In the genomic region with DNA sequence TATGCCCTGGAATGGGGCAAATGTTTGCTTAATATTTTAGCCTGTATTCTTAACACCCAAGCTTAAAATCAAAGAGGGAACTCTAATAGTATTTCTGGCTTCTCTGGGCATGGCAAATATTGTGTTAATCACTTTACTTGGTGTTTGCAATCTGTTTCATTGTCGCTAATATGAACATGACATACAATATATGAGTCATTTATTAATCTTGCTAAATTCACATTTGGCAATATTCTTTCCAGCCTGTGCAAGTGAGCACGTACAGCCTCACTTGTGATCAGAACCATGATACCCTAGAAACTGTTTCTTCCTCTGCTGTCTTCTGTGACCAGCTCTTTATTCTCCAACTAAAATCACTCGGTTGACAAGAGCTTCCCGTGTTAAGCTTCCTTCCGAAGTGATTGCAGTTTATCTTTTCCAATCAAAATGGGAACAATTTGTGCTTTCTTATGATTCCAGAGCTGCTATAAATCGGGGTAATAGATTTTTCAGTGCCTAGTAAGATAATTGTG, we compare ENCODE assay signal across 24 cellular contexts.
A peak's percentile ranks its signal among the peaks of the same experiment; 100 is the strongest.
DNase-seq lines count a peak whose midpoint lies in the region; ATAC-seq and TF ChIP-seq lines count a peak whose summit lies in the region.
"Had no signal": no experiment of that assay in that cellular context is flagged by ENCODE, and none has a peak within 500 bp of the region (broad histone marks: within the 10 kb centered on the region; RNA-seq: fewer than 3 reads in every experiment).

No MANE protein-coding gene starts in this region.

- H3K36me3 ChIP-seq in breast epithelium (no peaks in the 10 kb centered on the region), neuronal stem cell (replicated peaks in 1 of 2; ENCODE audit: control insufficient read depth in 2 of 2, insufficient read depth in 2 of 2, low read length in 2 of 2) (no peaks in the 10 kb centered on the region)
- H3K36me3 ChIP-seq: SJSA1 had no signal

- TF ChIP-seq CTCF in MCF 10A (IDR thresholded peaks at IDR 0.05; ENCODE audit: unreplicated experiment) = no peak
- TF ChIP-seq CTCF in breast epithelium (IDR thresholded peaks at IDR 0.05) = no peak
- TF ChIP-seq CTCF in brain (conservative IDR thresholded peaks at IDR 0.05) = no peak
- no peak for TF ChIP-seq CTCF in fibroblast of mammary gland (conservative IDR thresholded peaks at IDR 0.05; ENCODE audit: control insufficient read depth, insufficient read depth, low read depth, low read length)

- H2AK5ac ChIP-seq in neuronal stem cell (ENCODE audit: low read depth, low read length) = no peak overlapping the region

- no peak overlapping the region for H3K14ac ChIP-seq in neuronal stem cell (ENCODE audit: low read length)

- no peak overlapping the region for H3K4ac ChIP-seq in neuronal stem cell (ENCODE audit: low read length)

- DNase-seq in MCF 10A (ENCODE audit: unreplicated experiment) (peak; percentile 25), breast epithelium (ENCODE audit: low spot score in 2 of 2) (no peak), fibroblast of mammary gland (ENCODE audit: low read depth) (peak; percentile 35), neuronal stem cell (ENCODE audit: low spot score) (no peak), NCI-H226 (no peak), activated T-cell treated with anti-CD3 and anti-CD28 coated beads for 4 hours (no peak)
- no peak for DNase-seq in stimulated activated naive CD8-positive, alpha-beta T cell treated with anti-CD3 and anti-CD28 coated beads, Interleukin-15, Interleukin-2, amounts not matched to agents 100 U/mL and 50 U/mL, for 24 hours
- DNase-seq: 8988T; AML-193; DMS53; GDM1; HFFc6; Kasumi-1; MM.1S; NCI-H1048; NCI-H1930; NCI-H345; NCI-H774; NK-92 treated with Interleukin-12 subunit alpha and Interleukin-12 subunit beta, amount 100 ng/mL, for 24 hours had no signal

- intact Hi-C loops in MCF 10A (cut with micrococcal nuclease) (no loop called here), breast epithelium (cut with DNase I; ENCODE audit: low total_unique reads) (loop anchor here (10.0 kb wide), 1 partner anchor 443 kb away; no protein-coding TSS in a partner anchor)

- POLR2A ChIA-PET in MCF 10A (lab: Yijun Ruan, JAX) = interaction anchor here (0.6 to 0.7 kb wide), 2 partner anchors 200 to 1172 kb away, joined by 3 read pairs; no protein-coding TSS in a partner anchor

- no peak for TF ChIP-seq POLR2A in breast epithelium (IDR thresholded peaks at IDR 0.05)

- no peak overlapping the region for H3K18ac ChIP-seq in neuronal stem cell (ENCODE audit: low read length)

- no peak overlapping the region for H2BK12ac ChIP-seq in neuronal stem cell (ENCODE audit: low read length)

- no peak overlapping the region for H4K8ac ChIP-seq in neuronal stem cell (ENCODE audit: low read depth, low read length)

- H3K9me3 ChIP-seq in breast epithelium (no peaks in the 10 kb centered on the region), neuronal stem cell (replicated peaks in 1 of 2; ENCODE audit: control insufficient read depth in 2 of 2, insufficient read depth in 1 of 2, low read depth in 1 of 2, low read length in 2 of 2) (peaks cover 0 to 2% of the 10 kb centered on the region in 2 donors)
- H3K9me3 ChIP-seq: SJSA1 had no signal

- H3K79me1 ChIP-seq in neuronal stem cell (ENCODE audit: low read depth, low read length) = no peaks in the 10 kb centered on the region

- peaks cover 8% of the 10 kb centered on the region for H3K9me3 Mint-ChIP-seq in MCF 10A (ENCODE audit: unreplicated experiment)
- peaks cover 10 to 32% (median 24%) of the 10 kb centered on the region in 5 experiments for H3K9me3 Mint-ChIP-seq in brain

- peaks cover 19% of the 10 kb centered on the region for H3K4me1 Mint-ChIP-seq in MCF 10A (ENCODE audit: insufficient read depth, unreplicated experiment)
- H3K4me1 Mint-ChIP-seq in brain = peaks cover 37% of the 10 kb centered on the region
- H3K4me1 Mint-ChIP-seq: CD14-positive monocyte had no signal

- no peak overlapping the region for H3K27ac Mint-ChIP-seq in MCF 10A (ENCODE audit: low read depth, unreplicated experiment)
- H3K27ac Mint-ChIP-seq in brain = peak overlapping the region; percentile 10 to 87 (median 55)
- H3K27ac Mint-ChIP-seq: CD14-positive monocyte, H9, HFFc6 had no signal

- H4K91ac ChIP-seq in neuronal stem cell (ENCODE audit: low read depth, low read length, poor library complexity) = no peak overlapping the region

- H3K4me1 ChIP-seq in breast epithelium (no peaks in the 10 kb centered on the region), neuronal stem cell (ENCODE audit: control insufficient read depth in 2 of 2, insufficient read depth in 1 of 2, low read depth in 1 of 2, low read length in 2 of 2) (no peaks in the 10 kb centered on the region)
- H3K4me1 ChIP-seq: SJSA1 had no signal

- H2BK15ac ChIP-seq in neuronal stem cell (ENCODE audit: low read length) = no peak overlapping the region

- H3K36me3 Mint-ChIP-seq in MCF 10A (ENCODE audit: insufficient read depth, unreplicated experiment) (no peaks in the 10 kb centered on the region), brain (peaks cover 4% of the 10 kb centered on the region)
- H3K36me3 Mint-ChIP-seq: CD14-positive monocyte had no signal

- H3K4me3 ChIP-seq in breast epithelium = no peak overlapping the region
- H3K4me3 ChIP-seq in fibroblast of mammary gland (ENCODE audit: control insufficient read depth, low read depth, low read length) = no peak overlapping the region
- no peak overlapping the region for H3K4me3 ChIP-seq in neuronal stem cell (ENCODE audit: low read length in 2 of 2)
- H3K4me3 ChIP-seq: SJSA1 had no signal

- H3K27ac ChIP-seq in breast epithelium (no peak overlapping the region), neuronal stem cell (replicated peaks; ENCODE audit: low read length) (no peak overlapping the region)
- H3K27ac ChIP-seq: SJSA1 had no signal

- peak overlapping the region; percentile 39 for H2AFZ ChIP-seq in neuronal stem cell (ENCODE audit: low read length)

- no TSS peak for BruUV-seq in MCF 10A (replicated peaks; lab: Mats Ljungman, UMichigan)

- ATAC-seq in stimulated activated naive CD8-positive, alpha-beta T cell treated with anti-CD3 and anti-CD28 coated beads, Interleukin-15, Interleukin-2, amounts not matched to agents 100 U/mL and 50 U/mL, for 24 hours = no peak
- ATAC-seq: Right ventricle myocardium inferior had no signal

- H3K4me3 Mint-ChIP-seq in MCF 10A (ENCODE audit: unreplicated experiment) = no peak overlapping the region
- H3K4me3 Mint-ChIP-seq in brain = no peak overlapping the region
- H3K4me3 Mint-ChIP-seq: CD14-positive monocyte, H9, HFFc6 had no signal

- H3K27me3 Mint-ChIP-seq in MCF 10A (ENCODE audit: insufficient read depth, unreplicated experiment) (no peaks in the 10 kb centered on the region), brain (peaks cover 11% of the 10 kb centered on the region)

- H2BK5ac ChIP-seq in neuronal stem cell (ENCODE audit: low read length) = no peak overlapping the region

- CTCF ChIA-PET in MCF 10A (lab: Yijun Ruan, JAX) = interaction anchor here (0.5 to 1.4 kb wide), 4 partner anchors 18 to 254 kb away, joined by 3 to 5 read pairs (median 3); no protein-coding TSS in a partner anchor

- H3K4me2 ChIP-seq in neuronal stem cell (ENCODE audit: insufficient read depth, low read length, poor library complexity, severe bottlenecking) = no peak overlapping the region

- WGBS in neuronal stem cell (ENCODE audit: extremely low coverage in 2 of 2, insufficient read length in 2 of 2, insufficient replicate concordance in 1 of 2), 2 donors = no CpG with 5 or more reads among the region's 6 CpGs

- no peak overlapping the region for H3K9ac ChIP-seq in neuronal stem cell (ENCODE audit: low read depth, low read length, poor library complexity)

- no peak overlapping the region for H2BK120ac ChIP-seq in neuronal stem cell (ENCODE audit: low read depth, low read length)

- H3K23ac ChIP-seq in neuronal stem cell (ENCODE audit: low read depth, low read length, poor library complexity) = no peak overlapping the region

- H3K27me3 ChIP-seq in breast epithelium (no peaks in the 10 kb centered on the region), neuronal stem cell (ENCODE audit: control insufficient read depth in 3 of 3, insufficient read depth in 3 of 3, low read depth in 1 of 3, low read length in 3 of 3) (no peaks in the 10 kb centered on the region)
- H3K27me3 ChIP-seq: SJSA1 had no signal

Comparison
In these comparisons a context has a peak if more than half of its experiments do, and no peak if none do; other contexts are left out.
1. DNase-seq: peak in MCF 10A (single experiment) and fibroblast of mammary gland (single experiment); none in breast epithelium (0 of 2), neuronal stem cell (single experiment), stimulated activated naive CD8-positive, alpha-beta T cell treated with anti-CD3 and anti-CD28 coated beads, Interleukin-15, Interleukin-2, amounts not matched to agents 100 U/mL and 50 U/mL, for 24 hours (single experiment), NCI-H226 (single experiment) and activated T-cell treated with anti-CD3 and anti-CD28 coated beads for 4 hours (single experiment).